ENCODE assay signal across 1 cellular context in genomic region chr2:101139495-101139894, GRCh38.
A peak's percentile ranks its signal among the peaks of the same experiment; 100 is the strongest.
TF ChIP-seq lines count a peak whose summit lies in the region.

No MANE protein-coding gene starts in this region.

TF ChIP-seq in HepG2, 621 proteins besides CTCF, POLR2A, EP300 and RAD21:
- peak; percentile 75 for TF ChIP-seq RBM22 (optimal IDR thresholded peaks at IDR 0.05; ENCODE audit: low read length)
- no peak for TF ChIP-seq ZNF33B (CRISPR knock-in tag; IDR thresholded peaks at IDR 0.05)
- TF ChIP-seq ZNF407 (CRISPR knock-in tag; IDR thresholded peaks at IDR 0.05; ENCODE audit: not compliant biosample characterization): no peak
- TF ChIP-seq SIX4 (CRISPR knock-in tag; IDR thresholded peaks at IDR 0.05): no peak
- TF ChIP-seq GTF2F1 (IDR thresholded peaks at IDR 0.05; ENCODE audit: low read length): no peak
- no peak for TF ChIP-seq CERS6 (CRISPR knock-in tag; IDR thresholded peaks at IDR 0.05)
- no peak for TF ChIP-seq ARHGAP35 (CRISPR knock-in tag; IDR thresholded peaks at IDR 0.05; ENCODE audit: borderline replicate concordance)
- peak; percentile 77 for TF ChIP-seq ZMYM3 (CRISPR knock-in tag; IDR thresholded peaks at IDR 0.05)
